ENCODE assay signal across 14 cellular contexts in the genomic region with DNA sequence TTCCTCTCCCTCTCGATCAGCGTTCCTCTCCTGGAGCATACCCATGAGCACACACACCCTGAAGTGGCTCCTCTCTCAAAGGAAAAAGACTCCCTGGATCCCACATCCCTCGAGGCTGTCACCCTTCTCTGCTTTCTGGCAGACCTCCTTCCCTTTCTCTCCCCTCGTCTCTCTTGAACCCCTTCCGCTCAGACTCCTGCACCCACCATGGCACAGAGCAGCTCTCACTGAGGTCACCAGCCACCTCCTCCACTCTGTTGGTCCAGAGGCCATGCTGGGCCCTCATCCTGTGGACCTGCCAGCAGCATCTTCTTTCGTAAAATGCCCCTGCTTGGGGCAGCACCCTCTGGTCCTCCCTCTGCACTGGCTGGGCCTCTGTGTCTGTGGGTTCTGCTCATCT.
"Had no signal": no experiment of that assay in that cellular context is flagged by ENCODE, and none has a peak within 500 bp of the region (broad histone marks: within the 10 kb centered on the region; RNA-seq: fewer than 3 reads in every experiment).

No MANE protein-coding gene starts in this region.

- H3K4me3 ChIP-seq: ascending aorta, breast epithelium, SJSA1, stomach, testis had no signal

- H3K27ac ChIP-seq: ascending aorta, breast epithelium, neutrophil, SJSA1, stomach, testis had no signal

- H3K9me3 Mint-ChIP-seq: activated T-helper 2 cell treated with anti-CD3 and anti-CD28 coated beads, Interferon-gamma antibody, Interleukin-2, Interleukin-4, amounts not matched to agents 10 μg/mL and 5 μg/mL and 100 μg/mL, durations not matched to agents 14 hours and 24 hours and 36 hours; endodermal cell; T-helper 2 cell treated with Interferon-gamma antibody and Interleukin-4, amounts not matched to agents 5 μg/mL and 100 μg/mL, for 36 hours had no signal

- H3K36me3 ChIP-seq: breast epithelium had no signal

- H3K4me3 Mint-ChIP-seq: endodermal cell; T-helper 2 cell treated with Interferon-gamma antibody and Interleukin-4, amounts not matched to agents 5 μg/mL and 100 μg/mL, for 36 hours had no signal

- H3K9me3 ChIP-seq: ascending aorta, breast epithelium, neutrophil, SJSA1, stomach, testis had no signal

- H3K27me3 ChIP-seq: ascending aorta, breast epithelium, neutrophil, SJSA1, stomach, testis had no signal

- H3K27ac Mint-ChIP-seq: activated T-helper 2 cell treated with anti-CD3 and anti-CD28 coated beads, Interferon-gamma antibody, Interleukin-2, Interleukin-4, amounts not matched to agents 10 μg/mL and 5 μg/mL and 100 μg/mL, durations not matched to agents 14 hours and 24 hours and 36 hours; endodermal cell had no signal

- ATAC-seq: left cardiac atrium, right cardiac atrium had no signal

- DNase-seq: activated CD4-positive, alpha-beta T cell treated with anti-CD3 and anti-CD28 coated beads, Interleukin-2, amount 50 U/mL, for 1 hour; activated CD4-positive, CD25-positive, alpha-beta regulatory T cell; activated T-cell treated with anti-CD3 and anti-CD28 coated beads for 4 hours; endodermal cell; left cardiac atrium; right cardiac atrium; stomach had no signal
